Comparison of ENCODE assay signal across 1 cellular context in genomic region chr3:76646921-76647562, GRCh38.
TF ChIP-seq lines count a peak whose summit lies in the region.

No MANE protein-coding gene starts in this region.

TF ChIP-seq in H1, 55 proteins besides CTCF, POLR2A, EP300 and RAD21 (continued from another document):
- TF ChIP-seq CHD7 (IDR thresholded peaks at IDR 0.05; ENCODE audit: insufficient replicate concordance, low read length) (no peak), SP2 (IDR thresholded peaks at IDR 0.05; ENCODE audit: low read length) (no peak), SAP30 (IDR thresholded peaks at IDR 0.05; ENCODE audit: insufficient read depth, insufficient replicate concordance, low read length) (no peak), POLR2AphosphoS5 (IDR thresholded peaks at IDR 0.05; ENCODE audit: low read depth, low read length) (no peak), TCF12 (IDR thresholded peaks at IDR 0.05; ENCODE audit: low read depth, low read length) (no peak), SIX5 (IDR thresholded peaks at IDR 0.05; ENCODE audit: low read depth, low read length) (no peak), CHD1 (IDR thresholded peaks at IDR 0.05; ENCODE audit: low read depth, low read length) (no peak), SUZ12 (IDR thresholded peaks at IDR 0.05; ENCODE audit: low read length) (no peak), KDM1A (IDR thresholded peaks at IDR 0.05; ENCODE audit: borderline replicate concordance, low read length) (no peak), E2F6 (IDR thresholded peaks at IDR 0.05) (no peak), POU5F1 (IDR thresholded peaks at IDR 0.05; ENCODE audit: low read depth, low read length) (no peak), RXRA (IDR thresholded peaks at IDR 0.05; ENCODE audit: insufficient read depth, low read depth, low read length) (no peak)
